Comparison of ENCODE assay signal across 22 cellular contexts in genomic region chr2:128534688-128535392, GRCh38.
"Had no signal": no experiment of that assay in that cellular context is flagged by ENCODE, and none has a peak within 500 bp of the region (broad histone marks: within the 10 kb centered on the region; RNA-seq: fewer than 3 reads in every experiment).

No MANE protein-coding gene starts in this region.

- H3K27ac Mint-ChIP-seq: dendritic cell treated with granulocyte-macrophage colony-stimulating factor and Interleukin-4, amounts not matched to agents 40 ng/mL and 50 ng/mL, for 4 days; mesothelial cell of epicardium; natural killer cell; type B pancreatic cell had no signal

- H3K27me3 Mint-ChIP-seq: type B pancreatic cell had no signal

- H3K27ac ChIP-seq: heart left ventricle, stomach, thyroid gland had no signal

- H3K9me3 ChIP-seq: heart left ventricle, stomach, thyroid gland had no signal

- H3K4me3 ChIP-seq: heart left ventricle, stomach, thyroid gland had no signal

- H3K27me3 ChIP-seq: heart left ventricle, stomach, thyroid gland had no signal

- DNase-seq: erythroblast; heart left ventricle; hippocampal formation; left colon; mammary epithelial cell; natural killer cell; posterior cingulate gyrus; small intestine; stimulated activated CD4-positive, alpha-beta T cell treated with anti-CD3 and anti-CD28 coated beads, Interleukin-12 subunit alpha, Interleukin-12 subunit beta, amount 100 ng/mL, for 4 hours; stimulated activated naive CD4-positive, alpha-beta T cell; substantia nigra; thyroid gland had no signal

- H3K36me3 ChIP-seq: heart left ventricle, stomach, thyroid gland had no signal

- ATAC-seq: heart left ventricle, left colon, natural killer cell had no signal

- H3K4me1 ChIP-seq: heart left ventricle, stomach, thyroid gland had no signal

- H3K4me1 Mint-ChIP-seq: mesothelial cell of epicardium had no signal

- FAIRE-seq: colon, endothelial cell of umbilical vein, frontal cortex, small intestine, urothelium cell line had no signal

- H3K36me3 Mint-ChIP-seq: mesothelial cell of epicardium, natural killer cell, type B pancreatic cell had no signal

- H3K9me3 Mint-ChIP-seq: dendritic cell treated with granulocyte-macrophage colony-stimulating factor and Interleukin-4, amounts not matched to agents 40 ng/mL and 50 ng/mL, for 4 days; natural killer cell had no signal

- H3K4me3 Mint-ChIP-seq: dendritic cell treated with granulocyte-macrophage colony-stimulating factor and Interleukin-4, amounts not matched to agents 40 ng/mL and 50 ng/mL, for 4 days; endodermal cell; mesothelial cell of epicardium; natural killer cell; neural crest cell; type B pancreatic cell had no signal
